ENCODE assay signal across 9 cellular contexts in the genomic region with DNA sequence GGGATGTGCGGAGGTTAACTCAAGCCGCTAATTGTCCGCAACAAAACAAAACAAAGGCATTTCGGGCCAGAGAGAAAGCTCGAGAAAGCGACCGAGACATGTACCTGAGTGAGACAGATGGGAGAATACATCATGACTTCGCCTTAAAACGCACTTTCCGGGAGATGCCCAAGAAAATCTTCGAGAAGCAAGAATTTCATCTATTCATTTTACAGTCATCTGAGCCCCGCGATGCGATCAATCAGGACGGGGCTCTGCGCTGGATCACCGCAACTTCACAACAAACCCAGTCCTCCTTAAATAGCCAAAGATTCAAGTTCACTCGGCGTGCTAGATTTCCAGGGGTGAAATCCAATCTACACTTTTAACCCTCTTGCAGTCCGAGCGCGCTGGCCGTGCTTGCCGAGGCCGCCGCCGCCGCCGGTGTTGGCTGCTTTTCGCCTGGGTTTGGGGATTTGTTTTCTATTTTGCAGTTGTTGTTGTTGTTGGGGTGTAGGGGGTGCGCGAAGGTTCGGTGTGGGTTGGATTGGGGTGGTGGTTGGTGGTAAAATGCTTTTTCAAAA. TPM values are rescaled to one million over a fixed set of nuclear protein-coding genes. Genes with fewer than 3 reads are reported as not detected.
DNase-seq lines count a peak whose midpoint lies in the region; ATAC-seq and TF ChIP-seq lines count a peak whose summit lies in the region.
"Had no signal": no experiment of that assay in that cellular context is flagged by ENCODE, and none has a peak within 500 bp of the region (broad histone marks: within the 10 kb centered on the region; RNA-seq: fewer than 3 reads in every experiment).

No MANE protein-coding gene starts in this region.

- WGBS in tibial nerve, 2 donors: 1% methylated on average over 33 of the region's 33 CpGs

- peak; percentile 48 for DNase-seq in DMS53 (lab: John Stamatoyannopoulos, UW)
- DNase-seq in DMS53 treated with DMSO at 0.1 percent for 48 hours (lab: John Stamatoyannopoulos, UW; ENCODE audit: unreplicated experiment): no peak
- no peak for DNase-seq in Panc1 (ENCODE audit: low read depth, low spot score)
- peak; percentile 43 for DNase-seq in colonic mucosa
- no peak for DNase-seq in lower lobe of right lung
- DNase-seq in tibial nerve (ENCODE audit: low spot score in 2 of 2): no peak
- no peak for DNase-seq in epidermal melanocyte (ENCODE audit: insufficient read length, low spot score)
- no peak for DNase-seq in NCI-H187 treated with DMSO at 0.1 percent for 48 hours (lab: John Stamatoyannopoulos, UW)

- TF ChIP-seq CTCF in Panc1 (IDR thresholded peaks at IDR 0.05) (no peak), colonic mucosa (IDR thresholded peaks at IDR 0.05) (no peak), lower lobe of right lung (IDR thresholded peaks at IDR 0.05) (no peak), tibial nerve (IDR thresholded peaks at IDR 0.05) (no peak)

- H3K4me1 ChIP-seq in Panc1 (ENCODE audit: control insufficient read depth, insufficient read depth, low read length): peaks cover 4% of the 10 kb centered on the region
- H3K4me1 ChIP-seq in colonic mucosa: no peaks in the 10 kb centered on the region
- H3K4me1 ChIP-seq in lower lobe of right lung: peaks cover 23% of the 10 kb centered on the region
- peaks cover 0 to 48% (median 8%) of the 10 kb centered on the region in 4 donors for H3K4me1 ChIP-seq in tibial nerve

- H3K27ac ChIP-seq in Panc1 (ENCODE audit: low read length): peak overlapping the region; percentile 88
- H3K27ac ChIP-seq in colonic mucosa: peak overlapping the region; percentile 93
- peak overlapping the region; percentile 93 for H3K27ac ChIP-seq in lower lobe of right lung
- H3K27ac ChIP-seq in tibial nerve: peak overlapping the region; percentile 94 to 98 (median 95)
- H3K27ac ChIP-seq: BLaER1 had no signal

- H3K9ac ChIP-seq in colonic mucosa (ENCODE audit: low read depth in 2 of 2, low read length in 2 of 2): peak overlapping the region; percentile 72 to 96
- H3K9ac ChIP-seq: BLaER1 had no signal

- H3K4me3 ChIP-seq in Panc1 (ENCODE audit: low read depth in 2 of 2, low read length in 2 of 2) (peak overlapping the region; percentile 63 to 77), colonic mucosa (peak overlapping the region; percentile 61), lower lobe of right lung (peak overlapping the region; percentile 71), tibial nerve (peak overlapping the region; percentile 45 to 96 (median 60))
- H3K4me3 ChIP-seq: BLaER1 had no signal

- peak in 1 of 2 donors; percentile 57 for TF ChIP-seq EP300 in tibial nerve (IDR thresholded peaks at IDR 0.05)

- intact Hi-C loops in Panc1 (cut with micrococcal nuclease; ENCODE audit: unreplicated experiment) (no loop called here), colonic mucosa (cut with DNase I) (loop anchor here (10.0 kb wide), 1 partner anchor 99 kb away; no protein-coding TSS in a partner anchor), lower lobe of right lung (cut with DNase I) (loop anchor here (10.0 kb wide), 1 partner anchor 219 kb away; no protein-coding TSS in a partner anchor)

- POLR2A ChIA-PET in Panc1 (lab: Charles Lee): no interaction called here

- CTCF ChIA-PET in Panc1 (lab: Charles Lee): no interaction called here

- H3K27me3 ChIP-seq in Panc1 (ENCODE audit: control insufficient read depth, insufficient read depth, low read length) (no peaks in the 10 kb centered on the region), colonic mucosa (no peaks in the 10 kb centered on the region), lower lobe of right lung (ENCODE audit: low read depth) (no peaks in the 10 kb centered on the region), tibial nerve (no peaks in the 10 kb centered on the region)
- H3K27me3 ChIP-seq: BLaER1 had no signal

- BruUV-seq in Panc1 (replicated peaks; lab: Mats Ljungman, UMichigan): TSS peak; percentile 65

- H3K9me3 ChIP-seq in Panc1 (ENCODE audit: control insufficient read depth, insufficient read depth, low read depth, low read length) (no peaks in the 10 kb centered on the region), colonic mucosa (no peaks in the 10 kb centered on the region), lower lobe of right lung (no peaks in the 10 kb centered on the region), tibial nerve (no peaks in the 10 kb centered on the region)

- in situ Hi-C loops in Panc1 (cut with HindIII; ENCODE audit: low pct_unique_long_range_greater_than_20kb, low sequenced_read_pairs): no loop called here

- no peak for TF ChIP-seq POLR2A in tibial nerve (IDR thresholded peaks at IDR 0.05)

- H3K36me3 ChIP-seq in Panc1 (ENCODE audit: control insufficient read depth, insufficient read depth, low read length): no peaks in the 10 kb centered on the region
- no peaks in the 10 kb centered on the region for H3K36me3 ChIP-seq in colonic mucosa
- no peaks in the 10 kb centered on the region for H3K36me3 ChIP-seq in lower lobe of right lung
- no peaks in the 10 kb centered on the region for H3K36me3 ChIP-seq in tibial nerve
- H3K36me3 ChIP-seq: BLaER1 had no signal

- ATAC-seq in Panc1 (no peak), lower lobe of right lung (no peak)

RNA-seq across cellular contexts. Expression of gene NFIB, which starts 0.5 kb away (rescaled TPM):
- 26.7 TPM for total RNA-seq in Panc1 (2021; ENCODE audit: unreplicated experiment)
- polyA plus RNA-seq in Panc1 (2012; ENCODE audit: insufficient read length): 5.0 TPM
- total RNA-seq in colonic mucosa: 10 to 100 TPM; 53.0 to 54.0 TPM
- 97.7 TPM for total RNA-seq in lower lobe of right lung
- 100 to 1,000 TPM in 1 of 4 donors, 10 to 100 TPM in 3; 52.1 to 125 (median 78.1) TPM for total RNA-seq in tibial nerve

Comparison
In these comparisons a context has a peak if more than half of its experiments do, and no peak if none do; other contexts are left out.
1. DNase-seq: peak in DMS53 (single experiment) and colonic mucosa (single experiment); none in DMS53 treated with DMSO at 0.1 percent for 48 hours (single experiment), Panc1 (single experiment), lower lobe of right lung (single experiment), tibial nerve (0 of 2), epidermal melanocyte (single experiment) and NCI-H187 treated with DMSO at 0.1 percent for 48 hours (single experiment).
2. Peak in every context shown above with its lines, with median percentiles within 50 percentile points of each other: H3K27ac ChIP-seq and H3K4me3 ChIP-seq.